In the genomic region with DNA sequence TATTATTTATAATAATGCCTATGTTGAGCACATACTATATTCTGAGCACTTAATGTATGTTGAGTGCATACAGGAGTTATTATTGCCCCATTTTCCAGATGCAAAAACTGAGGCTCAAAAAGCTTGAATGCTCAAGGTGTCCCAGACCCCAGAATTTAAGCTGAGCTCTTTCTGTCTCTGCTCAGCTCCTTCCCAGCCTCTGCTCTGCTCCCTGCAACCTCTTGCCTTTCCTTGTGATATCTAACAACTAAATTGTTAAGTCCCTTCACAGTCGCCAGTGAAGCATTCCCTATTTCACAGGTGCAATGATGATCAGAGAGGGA, we compare ENCODE assay signal across 13 cellular contexts. TPM values are rescaled to one million over a fixed set of nuclear protein-coding genes. Genes with fewer than 3 reads are reported as not detected.
DNase-seq lines count a peak whose midpoint lies in the region; ATAC-seq and TF ChIP-seq lines count a peak whose summit lies in the region.
"Had no signal": no experiment of that assay in that cellular context is flagged by ENCODE, and none has a peak within 500 bp of the region (broad histone marks: within the 10 kb centered on the region; RNA-seq: fewer than 3 reads in every experiment).

No MANE protein-coding gene starts in this region.

- H3K4me3 ChIP-seq in BLaER1 (peak overlapping the region; percentile 61; the same call in 1 of the 2 replicates), HUES64 (ENCODE audit: low read length) (peak overlapping the region; percentile 60), endodermal cell (ENCODE audit: low read length) (peak overlapping the region; percentile 50), WERI-Rb-1 (ENCODE audit: low read depth, low read length) (no peak overlapping the region)

- H3K4me1 Mint-ChIP-seq in endodermal cell: peaks cover 8% of the 10 kb centered on the region
- H3K4me1 Mint-ChIP-seq in progenitor cell of endocrine pancreas (ENCODE audit: low read depth): peaks cover 26% of the 10 kb centered on the region

- H3K27ac Mint-ChIP-seq in endodermal cell (no peak overlapping the region), progenitor cell of endocrine pancreas (peak overlapping the region; percentile 95)

- no peaks in the 10 kb centered on the region for H3K9me3 ChIP-seq in BLaER1
- H3K9me3 ChIP-seq in HUES64 (ENCODE audit: insufficient read depth, low read depth, low read length): no peaks in the 10 kb centered on the region
- H3K9me3 ChIP-seq in endodermal cell (ENCODE audit: control insufficient read depth, low read length): no peaks in the 10 kb centered on the region
- H3K9me3 ChIP-seq in WERI-Rb-1 (ENCODE audit: severe bottlenecking): no peaks in the 10 kb centered on the region
- H3K9me3 ChIP-seq: BE2C had no signal

- peaks cover 72% of the 10 kb centered on the region for H4K20me1 ChIP-seq in BLaER1

- WGBS in HUES64: 93% methylated on average over 1 of the region's 1 CpG
- 88 to 100% methylated on average over 1 of the region's 1 CpG for whole genome bisulfite sequencing in endodermal cell (ENCODE audit: insufficient coverage in 1 of 2, insufficient read length in 1 of 2), 2 experiments

- H3K27me3 Mint-ChIP-seq in endodermal cell (ENCODE audit: insufficient read depth): peaks cover 1% of the 10 kb centered on the region
- H3K27me3 Mint-ChIP-seq in progenitor cell of endocrine pancreas: no peaks in the 10 kb centered on the region

- no peaks in the 10 kb centered on the region for H3K27me3 ChIP-seq in BLaER1
- H3K27me3 ChIP-seq in HUES64 (ENCODE audit: insufficient read depth, low read length): no peaks in the 10 kb centered on the region
- no peaks in the 10 kb centered on the region for H3K27me3 ChIP-seq in endodermal cell (ENCODE audit: control insufficient read depth, insufficient read depth, low read length, poor library complexity, severe bottlenecking)
- no peaks in the 10 kb centered on the region for H3K27me3 ChIP-seq in WERI-Rb-1 (ENCODE audit: insufficient read depth, low read depth, severe bottlenecking)

- H3K4me3 Mint-ChIP-seq in endodermal cell: peak overlapping the region; percentile 68
- H3K4me3 Mint-ChIP-seq in progenitor cell of endocrine pancreas (ENCODE audit: low read depth): peak overlapping the region; percentile 81

- peaks cover 59% of the 10 kb centered on the region for H3K4me1 ChIP-seq in BLaER1
- peaks cover 4% of the 10 kb centered on the region for H3K4me1 ChIP-seq in HUES64 (ENCODE audit: insufficient read depth, low read length)
- H3K4me1 ChIP-seq in endodermal cell (ENCODE audit: control insufficient read depth, insufficient read depth, low read length): no peaks in the 10 kb centered on the region
- H3K4me1 ChIP-seq: BE2C had no signal

- H3K36me3 Mint-ChIP-seq in endodermal cell (ENCODE audit: low read depth) (peaks cover 43% of the 10 kb centered on the region), progenitor cell of endocrine pancreas (ENCODE audit: insufficient read depth) (peaks cover 11% of the 10 kb centered on the region)

- H3K9ac ChIP-seq in BLaER1: no peak overlapping the region; the same call in 1 of the 2 replicates
- H3K9ac ChIP-seq in HUES64 (ENCODE audit: low read depth, low read length): no peak overlapping the region
- H3K9ac ChIP-seq in endodermal cell (ENCODE audit: extremely low read depth, low read length, poor library complexity, severe bottlenecking): no peak overlapping the region

- H3K36me3 ChIP-seq in BLaER1: peaks cover 39% of the 10 kb centered on the region
- peaks cover 50% of the 10 kb centered on the region for H3K36me3 ChIP-seq in HUES64 (ENCODE audit: insufficient read depth, low read length)
- H3K36me3 ChIP-seq in endodermal cell (ENCODE audit: control insufficient read depth, insufficient read depth, low read length): peaks cover 49% of the 10 kb centered on the region
- H3K36me3 ChIP-seq in WERI-Rb-1: no peaks in the 10 kb centered on the region
- H3K36me3 ChIP-seq: BE2C had no signal

- peak overlapping the region; percentile 88 for H3K4me2 ChIP-seq in BLaER1

- H3K9me3 Mint-ChIP-seq in endodermal cell (no peaks in the 10 kb centered on the region), progenitor cell of endocrine pancreas (ENCODE audit: low read depth) (no peaks in the 10 kb centered on the region)

- H3K27ac ChIP-seq in BLaER1 (peak overlapping the region; percentile 72), HUES64 (ENCODE audit: low read depth, low read length) (no peak overlapping the region; the same call in 1 of the 2 replicates), endodermal cell (ENCODE audit: low read depth, low read length) (no peak overlapping the region), WERI-Rb-1 (no peak overlapping the region)

- no peak for DNase-seq in endodermal cell
- DNase-seq in progenitor cell of endocrine pancreas (ENCODE audit: low spot score, unreplicated experiment): no peak
- no peak for DNase-seq in WERI-Rb-1
- DNase-seq in GM19240 (ENCODE audit: insufficient read length, low spot score): no peak
- no peak for DNase-seq in OCI-M2 (lab: John Stamatoyannopoulos, UW; ENCODE audit: unreplicated experiment)
- DNase-seq: activated naive CD4-positive, alpha-beta T cell; BE2C; NCI-H446 treated with DMSO at 0.1 percent for 48 hours had no signal

- ATAC-seq in HG03196 (IDR thresholded peaks at IDR 0.05; ENCODE audit: unreplicated experiment): no peak

- TF ChIP-seq CTCF in endodermal cell (conservative IDR thresholded peaks at IDR 0.05) (no peak), progenitor cell of endocrine pancreas (IDR thresholded peaks at IDR 0.05; ENCODE audit: unreplicated experiment) (no peak), WERI-Rb-1 (IDR thresholded peaks at IDR 0.05; ENCODE audit: low read depth, low read length) (no peak)

RNA-seq across cellular contexts. Expression of gene NOTCH3, which starts 4.2 kb away (rescaled TPM):
- polyA plus RNA-seq in HUES64 (2013, experiment 1 of 2): 52.5 TPM
- 56.0 TPM for polyA plus RNA-seq in HUES64 (2013, experiment 2 of 2)
- total RNA-seq in endodermal cell (100 to 1,000 TPM; 140 to 171 TPM), progenitor cell of endocrine pancreas (201 and 203 TPM in 2 replicates)
- 176 TPM for polyA plus RNA-seq in endodermal cell (2013, experiment 1 of 2)
- polyA plus RNA-seq in endodermal cell (2013, experiment 2 of 2): 186 TPM

RNA-seq across cellular contexts. Expression of gene EPHX3, which starts 35.6 kb away (rescaled TPM):
- polyA plus RNA-seq in HUES64 (2013, experiment 1 of 2): 12.0 TPM
- polyA plus RNA-seq in HUES64 (2013, experiment 2 of 2): 12.4 TPM
- 10 to 100 TPM; 14.5 to 18.7 TPM for total RNA-seq in endodermal cell
- polyA plus RNA-seq in endodermal cell (2013, experiment 1 of 2): 5.4 TPM
- 4.5 TPM for polyA plus RNA-seq in endodermal cell (2013, experiment 2 of 2)
- 7.1 and 7.8 TPM in 2 replicates for total RNA-seq in progenitor cell of endocrine pancreas
- total RNA-seq: temporal lobe had no signal
- polyA plus RNA-seq: neural cell had no signal
